In the genomic region with DNA sequence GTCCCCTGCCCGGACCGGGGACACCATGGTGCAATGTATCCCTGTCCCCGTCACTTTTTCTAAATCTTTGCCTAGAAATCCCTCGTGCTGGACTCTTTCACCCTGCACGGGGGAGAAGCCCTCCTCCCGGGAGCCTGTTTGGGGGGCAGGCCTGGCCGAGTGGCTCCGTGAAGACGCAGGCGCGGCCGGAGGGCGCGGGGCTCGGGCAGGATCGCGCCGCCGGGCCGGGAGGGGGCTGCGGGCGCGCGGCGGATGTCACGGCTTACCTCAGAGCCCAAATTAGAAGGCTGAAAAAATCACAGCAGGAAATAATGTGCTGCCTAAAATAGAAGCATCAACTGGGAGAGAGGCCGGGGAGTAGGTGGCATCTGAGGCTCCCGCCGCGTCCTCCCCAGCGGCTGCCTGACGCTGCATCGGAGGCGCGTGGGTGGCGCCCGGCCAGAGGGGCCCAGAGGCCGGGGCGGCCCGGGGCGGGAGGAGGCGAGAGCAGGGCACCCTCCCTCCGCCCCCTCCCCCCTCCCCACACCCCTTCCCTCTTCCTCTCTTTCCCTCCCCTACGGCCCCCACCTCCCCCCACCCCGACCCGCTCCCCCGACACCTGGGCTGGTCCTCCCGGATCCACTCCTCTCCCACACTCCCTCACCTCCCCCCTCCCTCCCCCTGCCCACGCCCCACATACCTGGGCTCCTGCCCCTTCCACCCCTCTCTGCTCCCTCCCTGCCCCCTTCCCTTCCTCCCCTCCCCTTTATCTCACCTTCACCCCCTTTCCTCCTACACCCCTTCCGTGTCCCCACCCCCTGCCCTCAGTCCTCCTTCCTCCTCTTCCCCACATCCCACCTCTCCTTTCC, we compare ENCODE assay signal across 8 cellular contexts. TPM values are rescaled to one million over a fixed set of nuclear protein-coding genes. Genes with fewer than 3 reads are reported as not detected.
A peak's percentile ranks its signal among the peaks of the same experiment; 100 is the strongest.
DNase-seq lines count a peak whose midpoint lies in the region; ATAC-seq and TF ChIP-seq lines count a peak whose summit lies in the region.

No MANE protein-coding gene starts in this region.

- no peak overlapping the region for H3K4me2 ChIP-seq in neural cell (ENCODE audit: low read length)

- H4K20me1 ChIP-seq in neural cell (ENCODE audit: insufficient read depth), result no peaks in the 10 kb centered on the region

- no peaks in the 10 kb centered on the region for H3K27me3 Mint-ChIP-seq in activated T-helper 1 cell treated with anti-CD3 and anti-CD28 coated beads, Interleukin-12 subunit alpha, Interleukin-12 subunit beta, Interleukin-2, Interleukin-4 antibody, amounts not matched to agents 30 ng/mL and 10 ng/mL and 1 ng/mL, durations not matched to agents 14 hours and 24 hours and 36 hours (ENCODE audit: insufficient read depth)

- H3K9ac ChIP-seq in neural cell (ENCODE audit: low read length), result peak overlapping the region; percentile 52

- in situ Hi-C loops in ACHN (cut with HindIII; ENCODE audit: low pct_ligation_motif_present, low pct_unique_long_range_greater_than_20kb, low sequenced_read_pairs), result no loop called here

- H3K9me3 ChIP-seq in neural cell (ENCODE audit: low read length) (no peaks in the 10 kb centered on the region), vagina (no peaks in the 10 kb centered on the region)

- DNase-seq in ACHN (peak; percentile 47), HL-60 (ENCODE audit: low read depth in 1 of 2, low spot score in 1 of 2) (no peak), fibroblast of pulmonary artery (ENCODE audit: low read depth) (peak; percentile 82), vagina (ENCODE audit: extremely low spot score in 2 of 2) (no peak), kidney glomerular epithelial cell (lab: John Stamatoyannopoulos, UW) (no peak)
- DNase-seq in activated T-helper 1 cell treated with anti-CD3 and anti-CD28 coated beads, Interleukin-12 subunit alpha, Interleukin-12 subunit beta, Interleukin-2, Interleukin-4 antibody, amounts not matched to agents 30 ng/mL and 10 ng/mL and 1 ng/mL, durations not matched to agents 14 hours and 24 hours and 36 hours (ENCODE audit: low spot score), result peak; percentile 21

- no peak overlapping the region for H3K27ac Mint-ChIP-seq in activated T-helper 1 cell treated with anti-CD3 and anti-CD28 coated beads, Interleukin-12 subunit alpha, Interleukin-12 subunit beta, Interleukin-2, Interleukin-4 antibody, amounts not matched to agents 30 ng/mL and 10 ng/mL and 1 ng/mL, durations not matched to agents 14 hours and 24 hours and 36 hours

- TF ChIP-seq CTCF in HL-60 (IDR thresholded peaks at IDR 0.05; ENCODE audit: insufficient read depth, low read length) (no peak), fibroblast of pulmonary artery (IDR thresholded peaks at IDR 0.05; ENCODE audit: low read length, missing control alignments) (no peak), neural cell (IDR thresholded peaks at IDR 0.05; ENCODE audit: poor library complexity, severe bottlenecking) (no peak), vagina (IDR thresholded peaks at IDR 0.05) (no peak)

- ATAC-seq in HG03196 (IDR thresholded peaks at IDR 0.05; ENCODE audit: unreplicated experiment), result no peak

- TF ChIP-seq EP300 in neural cell (conservative IDR thresholded peaks at IDR 0.05; ENCODE audit: poor library complexity, severe bottlenecking), result no peak

- TF ChIP-seq RAD21 in neural cell (conservative IDR thresholded peaks at IDR 0.05), result no peak

- TF ChIP-seq POLR2A in vagina (IDR thresholded peaks at IDR 0.05), result no peak

- no peaks in the 10 kb centered on the region for H3K36me3 Mint-ChIP-seq in activated T-helper 1 cell treated with anti-CD3 and anti-CD28 coated beads, Interleukin-12 subunit alpha, Interleukin-12 subunit beta, Interleukin-2, Interleukin-4 antibody, amounts not matched to agents 30 ng/mL and 10 ng/mL and 1 ng/mL, durations not matched to agents 14 hours and 24 hours and 36 hours (ENCODE audit: low read depth)

- intact Hi-C loops in activated T-helper 1 cell treated with anti-CD3 and anti-CD28 coated beads, Interleukin-12 subunit alpha, Interleukin-12 subunit beta, Interleukin-2, Interleukin-4 antibody, amounts not matched to agents 30 ng/mL and 10 ng/mL and 1 ng/mL, durations not matched to agents 14 hours and 24 hours and 36 hours (cut with micrococcal nuclease), result no loop called here
- intact Hi-C loops in vagina (cut with DNase I), result loop anchor here (10.0 kb wide), 1 partner anchor 179 kb away; a partner anchor contains a TSS

- no peaks in the 10 kb centered on the region for H3K36me3 ChIP-seq in neural cell (ENCODE audit: insufficient read depth, low read length)
- H3K36me3 ChIP-seq in vagina, result no peaks in the 10 kb centered on the region

- no peaks in the 10 kb centered on the region for H3K9me2 ChIP-seq in neural cell (ENCODE audit: insufficient read depth, low read length)

- no peaks in the 10 kb centered on the region for H3K9me3 Mint-ChIP-seq in activated T-helper 1 cell treated with anti-CD3 and anti-CD28 coated beads, Interleukin-12 subunit alpha, Interleukin-12 subunit beta, Interleukin-2, Interleukin-4 antibody, amounts not matched to agents 30 ng/mL and 10 ng/mL and 1 ng/mL, durations not matched to agents 14 hours and 24 hours and 36 hours

- peaks cover 44% of the 10 kb centered on the region for H3K4me1 Mint-ChIP-seq in activated T-helper 1 cell treated with anti-CD3 and anti-CD28 coated beads, Interleukin-12 subunit alpha, Interleukin-12 subunit beta, Interleukin-2, Interleukin-4 antibody, amounts not matched to agents 30 ng/mL and 10 ng/mL and 1 ng/mL, durations not matched to agents 14 hours and 24 hours and 36 hours (ENCODE audit: low read depth)

- H3K27ac ChIP-seq in HL-60 (replicated peaks) (no peak overlapping the region), neural cell (ENCODE audit: low read length) (no peak overlapping the region), vagina (peak overlapping the region; percentile 77)

- peak overlapping the region; percentile 26 for H3K4me3 ChIP-seq in HL-60 (replicated peaks; ENCODE audit: insufficient read depth, low read length)
- H3K4me3 ChIP-seq in fibroblast of pulmonary artery (replicated peaks; ENCODE audit: low read depth, low read length), result peak overlapping the region; percentile 40
- peak overlapping the region; percentile 56 for H3K4me3 ChIP-seq in neural cell (ENCODE audit: low read length)
- peak overlapping the region; percentile 43 to 55 for H3K4me3 ChIP-seq in vagina

- H3K4me3 Mint-ChIP-seq in activated T-helper 1 cell treated with anti-CD3 and anti-CD28 coated beads, Interleukin-12 subunit alpha, Interleukin-12 subunit beta, Interleukin-2, Interleukin-4 antibody, amounts not matched to agents 30 ng/mL and 10 ng/mL and 1 ng/mL, durations not matched to agents 14 hours and 24 hours and 36 hours, result no peak overlapping the region

- no peaks in the 10 kb centered on the region for H3F3A ChIP-seq in neural cell (ENCODE audit: insufficient read depth, low read length, poor library complexity, severe bottlenecking)

- H2AFZ ChIP-seq in neural cell (ENCODE audit: low read depth, low read length), result no peak overlapping the region

- no peaks in the 10 kb centered on the region for H3K79me2 ChIP-seq in neural cell (replicated peaks; ENCODE audit: insufficient read depth, low read length)

- H3K27me3 ChIP-seq in HL-60 (ENCODE audit: insufficient read depth, poor library complexity, severe bottlenecking) (peaks cover 8% of the 10 kb centered on the region), neural cell (ENCODE audit: insufficient read depth, low read depth, low read length) (peaks cover 15% of the 10 kb centered on the region), vagina (no peaks in the 10 kb centered on the region)

- peaks cover 22% of the 10 kb centered on the region for H3K4me1 ChIP-seq in vagina

TF ChIP-seq in neural cell, 6 proteins besides CTCF, POLR2A, EP300 and RAD21:
- TF ChIP-seq MXI1 (conservative IDR thresholded peaks at IDR 0.05; ENCODE audit: poor library complexity, severe bottlenecking) (no peak), SMC3 (conservative IDR thresholded peaks at IDR 0.05; ENCODE audit: poor library complexity) (peak; percentile 27)

RNA-seq across cellular contexts. Expression of a gene that starts 51.9 kb away (rescaled TPM):
- total RNA-seq in activated T-helper 1 cell treated with anti-CD3 and anti-CD28 coated beads, Interleukin-12 subunit alpha, Interleukin-12 subunit beta, Interleukin-2, Interleukin-4 antibody, amounts not matched to agents 30 ng/mL and 10 ng/mL and 1 ng/mL, durations not matched to agents 14 hours and 24 hours and 36 hours, result 29.7 and 29.8 TPM in 2 replicates
- 37.8 and 47.9 TPM in 2 replicates for polyA plus RNA-seq in neural cell
- polyA minus RNA-seq in neural cell, result 46.5 and 52.1 TPM in 2 replicates
- 21.9 TPM for total RNA-seq in vagina

RNA-seq across cellular contexts. Expression of a gene that starts 52.1 kb away (rescaled TPM):
- 32.5 and 35.2 TPM in 2 replicates for total RNA-seq in activated T-helper 1 cell treated with anti-CD3 and anti-CD28 coated beads, Interleukin-12 subunit alpha, Interleukin-12 subunit beta, Interleukin-2, Interleukin-4 antibody, amounts not matched to agents 30 ng/mL and 10 ng/mL and 1 ng/mL, durations not matched to agents 14 hours and 24 hours and 36 hours
- 90.4 and 95.8 TPM in 2 replicates for polyA plus RNA-seq in neural cell
- 82.0 and 85.4 TPM in 2 replicates for polyA minus RNA-seq in neural cell
- total RNA-seq in vagina, result 26.5 TPM

RNA-seq across cellular contexts. Expression of a gene that starts 56.0 kb away (rescaled TPM):
- total RNA-seq in activated T-helper 1 cell treated with anti-CD3 and anti-CD28 coated beads, Interleukin-12 subunit alpha, Interleukin-12 subunit beta, Interleukin-2, Interleukin-4 antibody, amounts not matched to agents 30 ng/mL and 10 ng/mL and 1 ng/mL, durations not matched to agents 14 hours and 24 hours and 36 hours, result 55.4 and 55.9 TPM in 2 replicates
- polyA plus RNA-seq in neural cell, result 308 and 406 TPM in 2 replicates
- polyA minus RNA-seq in neural cell, result 64.5 and 82.5 TPM in 2 replicates
- total RNA-seq in vagina, result 87.7 TPM

Comparison
In these comparisons a context has a peak if more than half of its experiments do, and no peak if none do; other contexts are left out.
1. DNase-seq: peak in ACHN (single experiment), activated T-helper 1 cell treated with anti-CD3 and anti-CD28 coated beads, Interleukin-12 subunit alpha, Interleukin-12 subunit beta, Interleukin-2, Interleukin-4 antibody, amounts not matched to agents 30 ng/mL and 10 ng/mL and 1 ng/mL, durations not matched to agents 14 hours and 24 hours and 36 hours (single experiment) and fibroblast of pulmonary artery (single experiment); none in HL-60 (0 of 2), vagina (0 of 2) and kidney glomerular epithelial cell (single experiment).
2. Peak in every context shown above with its lines, with median percentiles within 50 percentile points of each other: H3K4me3 ChIP-seq.